In the genomic region with DNA sequence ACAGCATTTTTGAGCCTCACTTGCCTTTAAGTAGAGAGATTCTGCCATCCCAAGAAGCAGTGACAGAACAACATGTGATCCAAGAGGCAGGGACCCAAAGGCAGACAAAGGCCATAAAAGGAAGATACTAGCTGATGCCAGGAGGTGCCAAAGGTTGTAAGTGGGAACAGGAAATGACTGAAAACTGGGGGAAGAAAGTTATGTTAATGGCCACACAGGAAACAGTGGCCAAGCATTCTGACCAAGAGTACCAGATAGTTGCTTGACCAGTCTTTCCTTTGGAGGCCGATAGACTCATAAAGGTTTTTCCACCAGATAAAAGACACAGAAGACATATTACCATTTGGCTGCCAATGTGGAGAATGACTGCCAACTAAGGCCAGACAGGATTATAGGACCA, we compare ENCODE assay signal across 27 cellular contexts.
"Had no signal": no experiment of that assay in that cellular context is flagged by ENCODE, and none has a peak within 500 bp of the region (broad histone marks: within the 10 kb centered on the region; RNA-seq: fewer than 3 reads in every experiment).

No MANE protein-coding gene starts in this region.

- ATAC-seq: activated T-cell treated with anti-CD3 and anti-CD28 coated beads, Interleukin-2, amount 50 U/mL, for 4 hours; heart right ventricle; left lung; natural killer cell treated with Interleukin-12 subunit alpha and Interleukin-12 subunit beta and Interleukin-15 and Interleukin-18, amount 100 ng/mL, for 72 hours; right cardiac atrium; stimulated activated naive CD8-positive, alpha-beta T cell treated with anti-CD3 and anti-CD28 coated beads, Interleukin-15, Interleukin-2, amounts not matched to agents 100 U/mL and 50 U/mL, for 24 hours had no signal

- H3K9me3 ChIP-seq: adrenal gland, ascending aorta, heart right ventricle, left lung, ovary, upper lobe of left lung had no signal

- H3K4me1 ChIP-seq: adrenal gland, ascending aorta, heart right ventricle, left lung, upper lobe of left lung had no signal

- DNase-seq: activated CD4-positive, alpha-beta T cell treated with anti-CD3 and anti-CD28 coated beads for 4 hours; activated CD4-positive, alpha-beta T cell treated with anti-CD3 and anti-CD28 coated beads, Interleukin-2, amount 50 U/mL, for 48 hours; activated CD4-positive, CD25-positive, alpha-beta regulatory T cell; activated CD8-positive, alpha-beta memory T cell treated with anti-CD3 and anti-CD28 coated beads, Interleukin-2, amount 50 U/mL, for 48 hours; activated naive CD4-positive, alpha-beta T cell; activated T-cell treated with anti-CD3 and anti-CD28 coated beads, Interleukin-2, amount 50 U/mL, for 4 hours; adrenal gland; brain microvascular endothelial cell; central memory CD4-positive, alpha-beta T cell; dermis blood vessel endothelial cell; effector CD8-positive, alpha-beta T cell; erythroblast; foreskin fibroblast; heart right ventricle; kidney; left lung; midbrain; ovary; right cardiac atrium; stimulated activated CD4-positive, alpha-beta T cell treated with anti-CD3 and anti-CD28 coated beads, Interleukin-12 subunit alpha, Interleukin-12 subunit beta, amount 100 ng/mL, for 4 hours; stimulated activated CD4-positive, alpha-beta T cell treated with anti-CD3 and anti-CD28 coated beads, Interleukin-4, amount 100 ng/mL, for 4 hours; stimulated activated naive CD8-positive, alpha-beta T cell treated with anti-CD3 and anti-CD28 coated beads, Interleukin-15, Interleukin-2, amounts not matched to agents 100 U/mL and 50 U/mL, for 24 hours; T1000; upper lobe of left lung had no signal

- H3K4me3 ChIP-seq: adrenal gland, ascending aorta, heart right ventricle, left lung, lung, ovary, upper lobe of left lung had no signal

- H3K36me3 ChIP-seq: adrenal gland, ascending aorta, brain microvascular endothelial cell, heart right ventricle, left lung, ovary, upper lobe of left lung had no signal

- H3K27me3 ChIP-seq: adrenal gland, ascending aorta, brain microvascular endothelial cell, heart right ventricle, left lung, ovary, upper lobe of left lung had no signal

- H3K27ac ChIP-seq: adrenal gland, ascending aorta, brain microvascular endothelial cell, heart right ventricle, left lung, ovary, upper lobe of left lung had no signal
